ENCODE assay signal across 8 cellular contexts in genomic region chr20:37096415-37097039, GRCh38. TPM values are rescaled to one million over a fixed set of nuclear protein-coding genes. Genes with fewer than 3 reads are reported as not detected.
DNase-seq lines count a peak whose midpoint lies in the region; ATAC-seq and TF ChIP-seq lines count a peak whose summit lies in the region.

No MANE protein-coding gene starts in this region.

- peak overlapping the region; percentile 100 for H2AFZ ChIP-seq in neural progenitor cell (replicated peaks)

- H3K36me3 Mint-ChIP-seq in Calu3 (ENCODE audit: insufficient read depth, unreplicated experiment): peaks cover 20% of the 10 kb centered on the region
- H3K36me3 Mint-ChIP-seq in IgD-negative memory B cell: peaks cover 4% of the 10 kb centered on the region
- H3K36me3 Mint-ChIP-seq in neural progenitor cell: peaks cover 14% of the 10 kb centered on the region

- H3K79me2 ChIP-seq in neural progenitor cell (ENCODE audit: low read depth): peaks cover 39% of the 10 kb centered on the region

- intact Hi-C loops in Calu3 (cut with micrococcal nuclease; ENCODE audit: unreplicated experiment): loop anchor here (5.0 kb wide), 1 partner anchor 81 kb away; the partner anchor contains the start of genes MROH8 and RPN2
- intact Hi-C loops in breast epithelium (cut with DNase I; ENCODE audit: low total_unique reads): no loop called here

- H3K4me1 ChIP-seq in breast epithelium (peaks cover 0 to 4% of the 10 kb centered on the region in 2 donors), neural progenitor cell (peaks cover 15% of the 10 kb centered on the region)

- H3K9me3 Mint-ChIP-seq in Calu3 (ENCODE audit: low read depth, unreplicated experiment) (no peaks in the 10 kb centered on the region), IgD-negative memory B cell (no peaks in the 10 kb centered on the region), neural progenitor cell (no peaks in the 10 kb centered on the region)

- no peak overlapping the region for H3K9ac ChIP-seq in neural progenitor cell

- H3K27ac ChIP-seq in breast epithelium: peak overlapping the region in 1 of 2 donors; percentile 33
- no peak overlapping the region for H3K27ac ChIP-seq in neural progenitor cell

- H3K27me3 Mint-ChIP-seq in Calu3 (ENCODE audit: unreplicated experiment) (peaks cover 21% of the 10 kb centered on the region), IgD-negative memory B cell (no peaks in the 10 kb centered on the region), neural progenitor cell (ENCODE audit: insufficient read depth, low read depth) (peaks cover 5% of the 10 kb centered on the region)

- CTCF ChIA-PET in Calu3 (lab: Charles Lee): interaction anchor here (0.6 to 1.7 kb wide), 4 partner anchors 44 to 93 kb away, joined by 3 to 10 read pairs (median 4); partner anchors contain the start of genes MROH8 and RPN2

- H3K27ac Mint-ChIP-seq in Calu3 (ENCODE audit: unreplicated experiment) (peak overlapping the region; percentile 88), IgD-negative memory B cell (peak overlapping the region; percentile 99 to 100 (median 99)), neural progenitor cell (peak overlapping the region; percentile 100)

- H4K20me1 ChIP-seq in neural progenitor cell (ENCODE audit: low read depth): no peaks in the 10 kb centered on the region

- peaks cover 24% of the 10 kb centered on the region for H3K4me1 Mint-ChIP-seq in Calu3 (ENCODE audit: low read depth, unreplicated experiment)
- peaks cover 20 to 28% (median 25%) of the 10 kb centered on the region in 3 donors for H3K4me1 Mint-ChIP-seq in IgD-negative memory B cell
- peaks cover 26% of the 10 kb centered on the region for H3K4me1 Mint-ChIP-seq in neural progenitor cell

- TF ChIP-seq POLR2A in breast epithelium (IDR thresholded peaks at IDR 0.05): no peak

- H3K36me3 ChIP-seq in breast epithelium (no peaks in the 10 kb centered on the region), neural progenitor cell (no peaks in the 10 kb centered on the region)

- peaks cover 8% of the 10 kb centered on the region for H3F3A ChIP-seq in neural progenitor cell (ENCODE audit: low read depth)

- no peak for TF ChIP-seq CTCF in Calu3 (IDR thresholded peaks at IDR 0.05; ENCODE audit: unreplicated experiment)
- no peak for TF ChIP-seq CTCF in breast epithelium (IDR thresholded peaks at IDR 0.05)
- TF ChIP-seq CTCF in neural progenitor cell (IDR thresholded peaks at IDR 0.05): no peak

- BruUV-seq in Calu3 (replicated peaks; lab: Mats Ljungman, UMichigan): no TSS peak

- H3K27me3 ChIP-seq in breast epithelium (no peaks in the 10 kb centered on the region), neural progenitor cell (no peaks in the 10 kb centered on the region)

- ATAC-seq in GM21786 (IDR thresholded peaks at IDR 0.05; ENCODE audit: unreplicated experiment): no peak

- H3K4me2 ChIP-seq in neural progenitor cell: peak overlapping the region; percentile 82

- H3K9me3 ChIP-seq in breast epithelium (no peaks in the 10 kb centered on the region), neural progenitor cell (ENCODE audit: low read depth) (no peaks in the 10 kb centered on the region)

- H3K4me3 Mint-ChIP-seq in Calu3 (ENCODE audit: low read depth, unreplicated experiment) (peak overlapping the region; percentile 82), IgD-negative memory B cell (peak overlapping the region; percentile 97 to 100 (median 98)), neural progenitor cell (peak overlapping the region; percentile 97)

- H3K4me3 ChIP-seq in breast epithelium (peak overlapping the region; percentile 79 to 91 (median 83)), neural progenitor cell (peak overlapping the region; percentile 78)

- DNase-seq in Calu3 (no peak), breast epithelium (ENCODE audit: low spot score in 2 of 2) (no peak), neural progenitor cell (ENCODE audit: low spot score) (peak; percentile 7), inferior parietal cortex (ENCODE audit: extremely low spot score) (no peak), GM19240 (ENCODE audit: insufficient read length, low spot score) (no peak), NCI-H2171 treated with DMSO at 0.1 percent for 48 hours (lab: John Stamatoyannopoulos, UW) (no peak)

RNA-seq across cellular contexts. Expression of gene RBL1, which starts 0.7 kb away (rescaled TPM):
- total RNA-seq in Calu3 (2022) (20.3 and 21.5 TPM in 2 replicates), breast epithelium (10 to 100 TPM in 2 of 3 donors, 1 to 10 TPM in 1; 4.6 to 10.8 (median 10.4) TPM), neural progenitor cell (ENCODE audit: low replicate concordance) (21.3 and 22.1 TPM in 2 replicates)
- 6.5 TPM for polyA plus RNA-seq in IgD-negative memory B cell
